In genomic region chr1:110243581-110243980, GRCh38 we compare ENCODE assay signal across 10 cellular contexts. TPM values are rescaled to one million over a fixed set of nuclear protein-coding genes. Genes with fewer than 3 reads are reported as not detected.
DNase-seq lines count a peak whose midpoint lies in the region; TF ChIP-seq lines count a peak whose summit lies in the region.
"Had no signal": no experiment of that assay in that cellular context is flagged by ENCODE, and none has a peak within 500 bp of the region (broad histone marks: within the 10 kb centered on the region; RNA-seq: fewer than 3 reads in every experiment).

No MANE protein-coding gene starts in this region.

- H4K20me1 ChIP-seq in H9 (ENCODE audit: control insufficient read depth, insufficient read depth, insufficient read length): no peaks in the 10 kb centered on the region
- no peaks in the 10 kb centered on the region for H4K20me1 ChIP-seq in neural progenitor cell (ENCODE audit: low read depth)

- H3K27me3 Mint-ChIP-seq in H9 (ENCODE audit: low read depth): peaks cover 28% of the 10 kb centered on the region
- H3K27me3 Mint-ChIP-seq in neural progenitor cell (ENCODE audit: insufficient read depth, low read depth): peaks cover 17% of the 10 kb centered on the region

- H3K9me3 ChIP-seq in H9 (ENCODE audit: control insufficient read depth, low read depth, low read length) (no peaks in the 10 kb centered on the region), neural progenitor cell (ENCODE audit: low read depth) (no peaks in the 10 kb centered on the region)

- DNase-seq in NCI-H748 (lab: John Stamatoyannopoulos, UW; ENCODE audit: unreplicated experiment) (peak; percentile 45), NCI-H748 treated with DMSO at 0.1 percent for 48 hours (lab: John Stamatoyannopoulos, UW) (no peak), H9 (no peak), NOMO-1 treated with DMSO at 0.1 percent for 48 hours (lab: John Stamatoyannopoulos, UW; ENCODE audit: unreplicated experiment) (peak; percentile 21), neural progenitor cell (ENCODE audit: low spot score) (peak; percentile 46), cortex of kidney (lab: John Stamatoyannopoulos, UW) (no peak), hepatic stellate cell (ENCODE audit: low spot score) (no peak), NCI-H2196 treated with DMSO at 0.1 percent for 48 hours (lab: John Stamatoyannopoulos, UW; ENCODE audit: unreplicated experiment) (no peak)
- DNase-seq: central memory CD4-positive, alpha-beta T cell had no signal

- H3K27me3 ChIP-seq in H9 (ENCODE audit: insufficient read depth, low read length): no peaks in the 10 kb centered on the region
- H3K27me3 ChIP-seq in neural progenitor cell: no peaks in the 10 kb centered on the region

- peaks cover 15% of the 10 kb centered on the region for H3K4me1 ChIP-seq in H9 (ENCODE audit: insufficient read depth, low read length)
- H3K4me1 ChIP-seq in neural progenitor cell: peaks cover 24% of the 10 kb centered on the region

- H3K27ac ChIP-seq in H9 (ENCODE audit: insufficient read length, low read depth, low read length) (no peak overlapping the region), neural progenitor cell (no peak overlapping the region)

- no peak overlapping the region for H4K91ac ChIP-seq in H9 (ENCODE audit: insufficient read length, low read depth, low read length)

- H3K36me3 ChIP-seq in neural progenitor cell: no peaks in the 10 kb centered on the region

- H2BK120ac ChIP-seq in H9 (ENCODE audit: low read depth, low read length, poor library complexity, severe bottlenecking): no peak overlapping the region

- H3K36me3 Mint-ChIP-seq in H9 (ENCODE audit: insufficient read depth in 1 of 3, low read depth in 3 of 3): no peaks in the 10 kb centered on the region; a peak in 1 of 7 replicates
- H3K36me3 Mint-ChIP-seq in neural progenitor cell: no peaks in the 10 kb centered on the region

- no peak overlapping the region for H3K4ac ChIP-seq in H9 (ENCODE audit: low read depth, low read length)

- H3K4me2 ChIP-seq in H9 (ENCODE audit: insufficient read depth, insufficient read length, low read length) (no peak overlapping the region), neural progenitor cell (peak overlapping the region; percentile 65)

- H3K9ac ChIP-seq in H9 (ENCODE audit: extremely low read depth, insufficient read length, low read length): no peak overlapping the region
- H3K9ac ChIP-seq in neural progenitor cell: no peak overlapping the region

- H3F3A ChIP-seq in neural progenitor cell (ENCODE audit: low read depth): peaks cover 6% of the 10 kb centered on the region

- no peak overlapping the region for H2BK12ac ChIP-seq in H9 (ENCODE audit: insufficient read length, low read depth, low read length)

- no peak overlapping the region for H4K8ac ChIP-seq in H9 (replicated peaks; ENCODE audit: insufficient read length, low read depth, low read length)

- H3T11ph ChIP-seq in H9 (ENCODE audit: low read length): no peak overlapping the region

- H2AK5ac ChIP-seq in H9 (ENCODE audit: insufficient read length, low read length): no peak overlapping the region

- H3K14ac ChIP-seq in H9 (ENCODE audit: insufficient read depth, low read length): peak overlapping the region; percentile 20; the same call in 1 of the 2 replicates

- no peak overlapping the region for H2BK15ac ChIP-seq in H9 (ENCODE audit: low read depth, low read length)

- no peak overlapping the region for H3K56ac ChIP-seq in H9 (ENCODE audit: insufficient read length, low read depth, low read length)

- H3K9me3 Mint-ChIP-seq in H9: no peaks in the 10 kb centered on the region
- H3K9me3 Mint-ChIP-seq in neural progenitor cell: no peaks in the 10 kb centered on the region
- H3K9me3 Mint-ChIP-seq: T-helper 1 cell treated with Interleukin-12 subunit alpha and Interleukin-12 subunit beta and Interleukin-4 antibody, amounts not matched to agents 30 μg/mL and 1 μg/mL, for 36 hours had no signal

- no peak overlapping the region for H2BK5ac ChIP-seq in H9 (ENCODE audit: insufficient read length, low read length)

- H3K4me3 ChIP-seq in neural progenitor cell: peak overlapping the region; percentile 13

- TF ChIP-seq CTCF in H9 (conservative IDR thresholded peaks at IDR 0.05) (no peak), neural progenitor cell (IDR thresholded peaks at IDR 0.05) (no peak)

- no peaks in the 10 kb centered on the region for H3K23me2 ChIP-seq in H9 (ENCODE audit: insufficient read length, low read depth, low read length, poor library complexity, severe bottlenecking)

- H3K79me2 ChIP-seq in H9 (ENCODE audit: insufficient read depth, low read length) (no peaks in the 10 kb centered on the region), neural progenitor cell (ENCODE audit: low read depth) (no peaks in the 10 kb centered on the region)

- no CpG with 5 or more reads among the region's 9 CpGs for WGBS in H9 (ENCODE audit: extremely low coverage, insufficient read length, low lambda C conversion rate)

- H2AFZ ChIP-seq in H9 (ENCODE audit: low read length) (no peak overlapping the region), neural progenitor cell (replicated peaks) (peak overlapping the region; percentile 93)

- no peak overlapping the region for H2BK20ac ChIP-seq in H9 (ENCODE audit: low read depth, low read length, poor library complexity, severe bottlenecking)

- H3K18ac ChIP-seq in H9 (ENCODE audit: insufficient read length, low read depth, low read length): no peak overlapping the region

- peak overlapping the region in 1 of 3 experiments; percentile 81; a peak in 1 of 7 replicates for H3K27ac Mint-ChIP-seq in H9
- peak overlapping the region; percentile 39 for H3K27ac Mint-ChIP-seq in neural progenitor cell
- H3K27ac Mint-ChIP-seq: T-helper 1 cell treated with Interleukin-12 subunit alpha and Interleukin-12 subunit beta and Interleukin-4 antibody, amounts not matched to agents 30 μg/mL and 1 μg/mL, for 36 hours had no signal

- no peak overlapping the region for H4K5ac ChIP-seq in H9 (ENCODE audit: insufficient read length, low read depth, low read length)

- H3K23ac ChIP-seq in H9 (ENCODE audit: insufficient read length, low read depth, low read length): no peak overlapping the region

- peaks cover 30 to 41% of the 10 kb centered on the region in 2 experiments for H3K4me1 Mint-ChIP-seq in H9
- peaks cover 36% of the 10 kb centered on the region for H3K4me1 Mint-ChIP-seq in neural progenitor cell

- H3K79me1 ChIP-seq in H9 (ENCODE audit: insufficient read depth, low read depth, low read length, poor library complexity, severe bottlenecking): no peaks in the 10 kb centered on the region

- no peak overlapping the region for H3K4me3 Mint-ChIP-seq in H9
- H3K4me3 Mint-ChIP-seq in neural progenitor cell: no peak overlapping the region
- H3K4me3 Mint-ChIP-seq: T-helper 1 cell treated with Interleukin-12 subunit alpha and Interleukin-12 subunit beta and Interleukin-4 antibody, amounts not matched to agents 30 μg/mL and 1 μg/mL, for 36 hours had no signal

RNA-seq across cellular contexts. Expression of gene KCNC4, which starts 33.5 kb away (rescaled TPM):
- 8.4 and 8.9 TPM in 2 replicates for total RNA-seq in H9 (2021)
- 1.3 and 2.0 TPM in 2 replicates for total RNA-seq in neural progenitor cell (ENCODE audit: low replicate concordance)

Comparison
In these comparisons a context has a peak if more than half of its experiments do, and no peak if none do; other contexts are left out.
1. DNase-seq: peak in NCI-H748 (single experiment), NOMO-1 treated with DMSO at 0.1 percent for 48 hours (single experiment) and neural progenitor cell (single experiment); none in NCI-H748 treated with DMSO at 0.1 percent for 48 hours (single experiment), H9 (single experiment), cortex of kidney (single experiment), hepatic stellate cell (single experiment) and NCI-H2196 treated with DMSO at 0.1 percent for 48 hours (single experiment).